In genomic region chr11:12088047-12088481, GRCh38 we compare ENCODE assay signal across 8 cellular contexts. TPM values are rescaled to one million over a fixed set of nuclear protein-coding genes. Genes with fewer than 3 reads are reported as not detected.
DNase-seq lines count a peak whose midpoint lies in the region; ATAC-seq and TF ChIP-seq lines count a peak whose summit lies in the region.

No MANE protein-coding gene starts in this region.

- TF ChIP-seq CTCF in neutrophil (IDR thresholded peaks at IDR 0.05) (no peak), omental fat pad (IDR thresholded peaks at IDR 0.05) (no peak)

- H3K9me3 ChIP-seq in effector memory CD4-positive, alpha-beta T cell (ENCODE audit: control insufficient read depth, low read length) = no peaks in the 10 kb centered on the region
- H3K9me3 ChIP-seq in neutrophil = no peaks in the 10 kb centered on the region

- peaks cover 42% of the 10 kb centered on the region for H3K4me1 ChIP-seq in effector memory CD4-positive, alpha-beta T cell (ENCODE audit: control insufficient read depth, insufficient read depth, low read length, poor library complexity, severe bottlenecking)
- H3K4me1 ChIP-seq in neutrophil (ENCODE audit: control insufficient read depth in 1 of 2, insufficient read depth in 1 of 2, low read depth in 1 of 2, low read length in 1 of 2) = peaks cover 63 to 70% of the 10 kb centered on the region in 2 experiments

- H3K4me3 ChIP-seq in effector memory CD4-positive, alpha-beta T cell (ENCODE audit: insufficient read depth, low read depth, low read length, poor library complexity, severe bottlenecking) = no peak overlapping the region
- H3K4me3 ChIP-seq in neutrophil (ENCODE audit: low read depth in 1 of 2, low read length in 1 of 2) = no peak overlapping the region

- peak overlapping the region; percentile 35 for H3K27ac ChIP-seq in effector memory CD4-positive, alpha-beta T cell (ENCODE audit: insufficient read depth, low read length, poor library complexity, severe bottlenecking)
- H3K27ac ChIP-seq in neutrophil = peak overlapping the region; percentile 84

- DNase-seq in Daoy (ENCODE audit: low read depth) (peak; percentile 83), OCI-M1 (lab: John Stamatoyannopoulos, UW) (peak; percentile 11), omental fat pad (ENCODE audit: low spot score) (no peak), COLO829 (ENCODE audit: low spot score) (no peak), NAMALWA (ENCODE audit: low spot score) (no peak)
- DNase-seq in effector memory CD4-positive, alpha-beta T cell = no peak
- no peak for DNase-seq in stimulated activated CD4-positive, alpha-beta T cell treated with anti-CD3 and anti-CD28 coated beads, Interleukin-2, amount 100 ng/mL, for 48 hours

- no peaks in the 10 kb centered on the region for H3K36me3 ChIP-seq in effector memory CD4-positive, alpha-beta T cell (ENCODE audit: control insufficient read depth, insufficient read depth, low read length)
- H3K36me3 ChIP-seq in neutrophil = no peaks in the 10 kb centered on the region

- H3K27me3 ChIP-seq in effector memory CD4-positive, alpha-beta T cell (replicated peaks; ENCODE audit: control insufficient read depth, insufficient read depth, low read length, poor library complexity, severe bottlenecking) = no peaks in the 10 kb centered on the region
- H3K27me3 ChIP-seq in neutrophil = no peaks in the 10 kb centered on the region

- ATAC-seq in omental fat pad (ENCODE audit: low FRiP score) = no peak

RNA-seq across cellular contexts. Expression of gene MICAL2, which starts 22.3 kb away (rescaled TPM):
- 135 and 178 TPM in 2 replicates for total RNA-seq in Daoy (2014; rRNA removed; shearing (Covaris generic))
- 100 to 1,000 TPM in 1 of 4 donors, 10 to 100 TPM in 3; 34.3 to 143 (median 57.0) TPM for total RNA-seq in omental fat pad

Comparison
In these comparisons a context has a peak if more than half of its experiments do, and no peak if none do; other contexts are left out.
1. DNase-seq: peak in Daoy (single experiment) and OCI-M1 (single experiment); none in effector memory CD4-positive, alpha-beta T cell (0 of 3), omental fat pad (single experiment), COLO829 (single experiment), stimulated activated CD4-positive, alpha-beta T cell treated with anti-CD3 and anti-CD28 coated beads, Interleukin-2, amount 100 ng/mL, for 48 hours (0 of 2) and NAMALWA (single experiment).